ENCODE assay signal across 18 cellular contexts in genomic region chr21:38095220-38095619, GRCh38.
"Had no signal": no experiment of that assay in that cellular context is flagged by ENCODE, and none has a peak within 500 bp of the region (broad histone marks: within the 10 kb centered on the region; RNA-seq: fewer than 3 reads in every experiment).

No MANE protein-coding gene starts in this region.

- H3K36me3 ChIP-seq: heart right ventricle, lower lobe of right lung, right atrium auricular region, tibial nerve had no signal

- H3K27ac ChIP-seq: dorsolateral prefrontal cortex, heart right ventricle, lower lobe of right lung, right atrium auricular region, tibial nerve had no signal

- H3K9me3 ChIP-seq: lower lobe of right lung had no signal

- ATAC-seq: activated CD8-positive, alpha-beta memory T cell treated with anti-CD3 and anti-CD28 coated beads, Interleukin-2, amount 10 ng/mL, durations not matched to agents 7 days and 5 days; activated naive CD4-positive, alpha-beta T cell treated with anti-CD3 and anti-CD28 coated beads, Interleukin-2, amount 50 U/mL, for 72 hours; activated T-cell treated with anti-CD3 and anti-CD28 coated beads, Interleukin-2, amount 50 U/mL, for 4 hours; heart right ventricle; lower lobe of right lung; stimulated activated memory B cell treated with anti-CD40 and anti-IgM and Interleukin-4, amounts not matched to agents 10 μg/mL and 1 μg/mL and 100 μg/mL, for 72 hours had no signal

- H3K4me3 ChIP-seq: dorsolateral prefrontal cortex, heart right ventricle, lower lobe of right lung, right atrium auricular region, smooth muscle cell, tibial nerve had no signal

- DNase-seq: activated CD4-positive, alpha-beta T cell treated with anti-CD3 and anti-CD28 coated beads for 1 hour; activated CD4-positive, alpha-beta T cell treated with anti-CD3 and anti-CD28 coated beads, Interleukin-2, amount 50 U/mL, for 48 hours; activated CD8-positive, alpha-beta memory T cell treated with anti-CD3 and anti-CD28 coated beads, Interleukin-2, amount 10 ng/mL, durations not matched to agents 7 days and 5 days; activated effector memory CD4-positive, alpha-beta T cell treated with anti-CD3 and anti-CD28 coated beads, Interleukin-2, amount 50 U/mL, for 16 hours; activated T-cell treated with anti-CD3 and anti-CD28 coated beads, Interleukin-2, amount 50 U/mL, for 4 hours; amygdala; dorsolateral prefrontal cortex; heart right ventricle; lower lobe of right lung; midbrain; naive B cell had no signal

- FAIRE-seq: endometrium, frontal cortex had no signal

- H3K27me3 ChIP-seq: right atrium auricular region, tibial nerve had no signal
